In genomic region chr5:44974813-44975212, GRCh38 we compare ENCODE assay signal across 17 cellular contexts.
DNase-seq lines count a peak whose midpoint lies in the region; ATAC-seq and TF ChIP-seq lines count a peak whose summit lies in the region.
"Had no signal": no experiment of that assay in that cellular context is flagged by ENCODE, and none has a peak within 500 bp of the region (broad histone marks: within the 10 kb centered on the region; RNA-seq: fewer than 3 reads in every experiment).

No MANE protein-coding gene starts in this region.

- no peak overlapping the region for H3K4me2 ChIP-seq in osteoblast (ENCODE audit: insufficient read depth, low read length)
- H3K4me2 ChIP-seq: BLaER1, GM23338 had no signal

- DNase-seq in DMS53 (lab: John Stamatoyannopoulos, UW) (peak; percentile 7), DMS53 treated with DMSO at 0.1 percent for 48 hours (lab: John Stamatoyannopoulos, UW; ENCODE audit: unreplicated experiment) (no peak), osteoblast (ENCODE audit: insufficient read length, low spot score, missing footprints) (peak; percentile 21), aorta (no peak), MV-4-11 (lab: John Stamatoyannopoulos, UW) (no peak)
- DNase-seq: CD4-positive, CD25-positive, alpha-beta regulatory T cell; CD8-positive, alpha-beta T cell; DMS 273 treated with DMSO at 0.1 percent for 48 hours; DND-41; H9 had no signal

- no peak overlapping the region for H2AFZ ChIP-seq in osteoblast (ENCODE audit: low read length)
- H2AFZ ChIP-seq: GM23338 had no signal

- no peak overlapping the region for H3K27ac ChIP-seq in osteoblast (ENCODE audit: low read depth, low read length)
- H3K27ac ChIP-seq in aorta (ENCODE audit: low read depth in 1 of 2, low read length in 2 of 2): no peak overlapping the region
- H3K27ac ChIP-seq: 22Rv1, BLaER1, C4-2B had no signal

- ATAC-seq in aorta (ENCODE audit: low FRiP score): peak; percentile 15
- no peak for ATAC-seq in GM18870 (IDR thresholded peaks at IDR 0.05; ENCODE audit: unreplicated experiment)
- ATAC-seq: CD8-positive, alpha-beta T cell; GM12878; GM23338; HCT116 had no signal

- H3K27me3 ChIP-seq in osteoblast (ENCODE audit: insufficient read depth, low read length) (no peaks in the 10 kb centered on the region), aorta (ENCODE audit: control insufficient read depth in 1 of 2, insufficient read depth in 2 of 2, low read length in 1 of 2) (no peaks in the 10 kb centered on the region)
- H3K27me3 ChIP-seq: BLaER1 had no signal

- H3K4me3 ChIP-seq in osteoblast (ENCODE audit: insufficient read depth, low read length): no peak overlapping the region
- H3K4me3 ChIP-seq in aorta (ENCODE audit: low read length in 2 of 2): no peak overlapping the region
- H3K4me3 ChIP-seq: BLaER1, GM12878, GM23338 had no signal

- H3K4me1 ChIP-seq in osteoblast (ENCODE audit: insufficient read depth, low read length) (no peaks in the 10 kb centered on the region), aorta (ENCODE audit: control insufficient read depth in 1 of 2, insufficient read depth in 2 of 2, low read length in 2 of 2) (no peaks in the 10 kb centered on the region)
- H3K4me1 ChIP-seq: BLaER1 had no signal

- TF ChIP-seq CTCF in osteoblast (IDR thresholded peaks at IDR 0.05; ENCODE audit: extremely low read depth, low read depth, low read length): no peak

- no peaks in the 10 kb centered on the region for H3K9me3 ChIP-seq in osteoblast (ENCODE audit: low read depth, low read length)
- peaks cover 4% of the 10 kb centered on the region for H3K9me3 ChIP-seq in aorta (ENCODE audit: control insufficient read depth, low read length)

- H3K36me3 ChIP-seq in osteoblast (ENCODE audit: insufficient read depth, low read length): no peaks in the 10 kb centered on the region
- H3K36me3 ChIP-seq in aorta (ENCODE audit: control insufficient read depth in 1 of 2, insufficient read depth in 2 of 2, low read length in 1 of 2): no peaks in the 10 kb centered on the region
- H3K36me3 ChIP-seq: BLaER1 had no signal

- 91% methylated on average over 19 of the region's 19 CpGs for WGBS in aorta, 2 donors

- H4K20me1 ChIP-seq in osteoblast (ENCODE audit: insufficient read depth, low read length): no peaks in the 10 kb centered on the region
- H4K20me1 ChIP-seq: BLaER1 had no signal

- intact Hi-C loops in aorta (cut with DNase I): no loop called here

- H3K79me2 ChIP-seq in osteoblast (ENCODE audit: insufficient read depth, low read length): no peaks in the 10 kb centered on the region

Comparison
In these comparisons a context has a peak if more than half of its experiments do, and no peak if none do; other contexts are left out.
1. DNase-seq: peak in DMS53 (single experiment) and osteoblast (single experiment); none in DMS53 treated with DMSO at 0.1 percent for 48 hours (single experiment), aorta (0 of 2) and MV-4-11 (single experiment).